ENCODE assay signal across 22 cellular contexts in genomic region chr17:19296786-19297778, GRCh38. TPM values are rescaled to one million over a fixed set of nuclear protein-coding genes. Genes with fewer than 3 reads are reported as not detected.
A peak's percentile ranks its signal among the peaks of the same experiment; 100 is the strongest.
DNase-seq lines count a peak whose midpoint lies in the region; ATAC-seq, FAIRE-seq and TF ChIP-seq lines count a peak whose summit lies in the region.
"Had no signal": no experiment of that assay in that cellular context is flagged by ENCODE, and none has a peak within 500 bp of the region (broad histone marks: within the 10 kb centered on the region; RNA-seq: fewer than 3 reads in every experiment).

No MANE protein-coding gene starts in this region.

- H3K36me3 ChIP-seq in cardiac muscle cell (no peaks in the 10 kb centered on the region), H1 (ENCODE audit: control insufficient read depth in 2 of 4, insufficient read depth in 4 of 4, low read length in 3 of 4) (no peaks in the 10 kb centered on the region), spleen (no peaks in the 10 kb centered on the region)

- peak in 1 of 2 donors; percentile 60 for DNase-seq in cardiac muscle cell (ENCODE audit: low read depth in 1 of 2, low spot score in 1 of 2)
- no peak for DNase-seq in left ventricle myocardium superior
- DNase-seq in RPMI8226 = peak; percentile 25
- DNase-seq in H1 (ENCODE audit: low read depth in 1 of 2, low spot score in 2 of 2) = no peak
- peak; percentile 24 for DNase-seq in spleen
- DNase-seq in activated CD8-positive, alpha-beta T cell treated with anti-CD3 and anti-CD28 coated beads, Interleukin-2, amount 10 ng/mL, durations not matched to agents 7 days and 5 days = no peak
- DNase-seq: activated CD4-positive, alpha-beta T cell treated with anti-CD3 and anti-CD28 coated beads, Interleukin-2, amount 50 U/mL, for 1 hour; activated naive CD4-positive, alpha-beta T cell treated with anti-CD3 and anti-CD28 coated beads, Interleukin-2, amount 10 ng/mL, durations not matched to agents 7 days and 5 days; aorta; GDM1; naive B cell; NCI-H1417 treated with DMSO at 0.1 percent for 48 hours; NCI-H2107; NCI-H446 treated with DMSO at 0.1 percent for 48 hours; stimulated activated CD8-positive, alpha-beta memory T cell treated with anti-CD3 and anti-CD28 coated beads, Interleukin-4, amount 100 ng/mL, for 48 hours; T-helper 9 cell had no signal

- H3K9ac ChIP-seq in H1 (replicated peaks in 1 of 4; ENCODE audit: extremely low read depth in 1 of 4, low read depth in 3 of 4, low read length in 3 of 4) = no peak overlapping the region

- H3K27ac ChIP-seq in cardiac muscle cell (peak overlapping the region; percentile 74), H1 (ENCODE audit: low read depth, low read length) (no peak overlapping the region), spleen (no peak overlapping the region)
- H3K27ac ChIP-seq: epithelial cell of prostate had no signal

- no peak overlapping the region for H2AFZ ChIP-seq in H1 (ENCODE audit: low read length)

- TF ChIP-seq POLR2A in H1 (IDR thresholded peaks at IDR 0.05; ENCODE audit: control extremely low read depth in 1 of 2, low read depth in 2 of 2, low read length in 2 of 2) (no peak), spleen (IDR thresholded peaks at IDR 0.05) (no peak)

- no peaks in the 10 kb centered on the region for H3K23me2 ChIP-seq in H1 (ENCODE audit: low read depth, low read length)

- H3K4me3 ChIP-seq in cardiac muscle cell (no peak overlapping the region), H1 (ENCODE audit: extremely low read depth in 1 of 4, insufficient read depth in 2 of 4, low read depth in 3 of 4, low read length in 4 of 4) (no peak overlapping the region), spleen (no peak overlapping the region)

- no peak overlapping the region for H2BK15ac ChIP-seq in H1 (ENCODE audit: low read length)

- H3K27me3 Mint-ChIP-seq in activated CD8-positive, alpha-beta T cell treated with anti-CD3 and anti-CD28 coated beads, Interleukin-2, amount 10 ng/mL, durations not matched to agents 7 days and 5 days (ENCODE audit: low read depth) = peaks cover 10% of the 10 kb centered on the region
- H3K27me3 Mint-ChIP-seq: B cell; central memory CD8-positive, alpha-beta T cell; IgD-negative memory B cell had no signal

- no peak overlapping the region for H3K56ac ChIP-seq in H1 (replicated peaks; ENCODE audit: insufficient read length, low read depth, low read length)

- ATAC-seq in left ventricle myocardium superior (no peak), GM18867 (IDR thresholded peaks at IDR 0.05; ENCODE audit: unreplicated experiment) (no peak), HG03521 (IDR thresholded peaks at IDR 0.05; ENCODE audit: unreplicated experiment) (no peak)
- no peak for ATAC-seq in activated CD8-positive, alpha-beta T cell treated with anti-CD3 and anti-CD28 coated beads, Interleukin-2, amount 10 ng/mL, durations not matched to agents 7 days and 5 days

- H3K4me1 ChIP-seq in cardiac muscle cell (ENCODE audit: low read depth) (peaks cover 35% of the 10 kb centered on the region), H1 (replicated peaks in 1 of 4; ENCODE audit: control insufficient read depth in 3 of 4, insufficient read depth in 4 of 4, low read length in 3 of 4) (peaks cover 0 to 4% (median 0%) of the 10 kb centered on the region in 4 experiments; a peak in 3 of 7 replicates), spleen (peaks cover 3 to 40% (median 10%) of the 10 kb centered on the region in 6 donors)

- CTCF ChIA-PET in H1 (lab: Charles Lee; ENCODE audit: partially characterized antibody) = interaction anchor here (0.5 to 1.8 kb wide), 2 partner anchors 19 to 126 kb away, joined by 4 to 5 read pairs; no protein-coding TSS in a partner anchor
- CTCF ChIA-PET in activated CD8-positive, alpha-beta T cell treated with anti-CD3 and anti-CD28 coated beads, Interleukin-2, amount 10 ng/mL, durations not matched to agents 7 days and 5 days (lab: Charles Lee) = interaction anchor here (0.8 to 1.5 kb wide), 2 partner anchors 41 to 150 kb away, joined by 3 read pairs; no protein-coding TSS in a partner anchor

- H3K27me3 ChIP-seq in cardiac muscle cell (no peaks in the 10 kb centered on the region), H1 (replicated peaks in 1 of 4; ENCODE audit: control insufficient read depth in 3 of 4, extremely low read depth in 1 of 4, insufficient read depth in 3 of 4, low read length in 3 of 4) (no peaks in the 10 kb centered on the region), spleen (replicated peaks in 1 of 7) (peaks cover 0 to 23% (median 0%) of the 10 kb centered on the region in 7 donors)

- 91% methylated on average over 11 of the region's 11 CpGs; no CpG with 5 or more reads in 1 of the 2 experiments for WGBS in H1 (ENCODE audit: extremely low coverage in 1 of 2, insufficient coverage in 1 of 2, insufficient read length in 1 of 2, insufficient replicate concordance in 2 of 2, low coverage in 1 of 2, low lambda C conversion rate in 2 of 2, missing lambda C conversion rate in 1 of 2), 2 experiments
- WGBS in spleen, 5 donors = 79 to 87% (median 85%) methylated on average over 11 of the region's 11 CpGs

- H4K8ac ChIP-seq in H1 (ENCODE audit: extremely low read depth, insufficient read depth, low read length) = peak overlapping the region; percentile 3; the same call in 1 of the 2 replicates

- no peak overlapping the region for H2BK20ac ChIP-seq in H1 (ENCODE audit: low read length)

- no peak overlapping the region for H2AK5ac ChIP-seq in H1 (ENCODE audit: low read depth, low read length)

- H3K18ac ChIP-seq in H1 (ENCODE audit: extremely low read depth, low read length) = no peak overlapping the region

- TF ChIP-seq CTCF in cardiac muscle cell (IDR thresholded peaks at IDR 0.05; ENCODE audit: low read depth, low read length) (no peak), H1 (IDR thresholded peaks at IDR 0.05; ENCODE audit: control extremely low read depth in 1 of 3, insufficient read depth in 1 of 3, low read depth in 1 of 3, low read length in 3 of 3) (no peak), spleen (IDR thresholded peaks at IDR 0.05 in 8 of 11, conservative IDR thresholded peaks at IDR 0.05 in 3 of 11) (no peak)

- peaks cover 9 to 16% of the 10 kb centered on the region in 2 experiments for H4K20me1 ChIP-seq in H1 (replicated peaks in 1 of 2; ENCODE audit: control insufficient read depth in 1 of 2, insufficient read depth in 2 of 2, low read length in 2 of 2)

- TF ChIP-seq RAD21 in H1 (IDR thresholded peaks at IDR 0.05 in 1 of 2, conservative IDR thresholded peaks at IDR 0.05 in 1 of 2; ENCODE audit: low read depth in 2 of 2, low read length in 2 of 2) = no peak

- no peaks in the 10 kb centered on the region for H3K9me3 Mint-ChIP-seq in activated CD8-positive, alpha-beta T cell treated with anti-CD3 and anti-CD28 coated beads, Interleukin-2, amount 10 ng/mL, durations not matched to agents 7 days and 5 days (ENCODE audit: insufficient read depth)
- H3K9me3 Mint-ChIP-seq: activated naive CD4-positive, alpha-beta T cell treated with anti-CD3 and anti-CD28 coated beads, Interleukin-2, amount 10 ng/mL, durations not matched to agents 7 days and 5 days; central memory CD8-positive, alpha-beta T cell; IgD-negative memory B cell; naive B cell had no signal

- intact Hi-C loops in left ventricle myocardium superior (cut with micrococcal nuclease) = no loop called here
- intact Hi-C loops in spleen (cut with DNase I; ENCODE audit: low total_unique reads) = no loop called here

- POLR2A ChIA-PET in H1 (lab: Charles Lee; ENCODE audit: partially characterized antibody) = interaction anchor here (1.0 kb wide), 1 partner anchor 11 kb away, joined by 4 read pairs; no protein-coding TSS in a partner anchor
- POLR2A ChIA-PET in activated CD8-positive, alpha-beta T cell treated with anti-CD3 and anti-CD28 coated beads, Interleukin-2, amount 10 ng/mL, durations not matched to agents 7 days and 5 days (lab: Charles Lee) = no interaction called here

- no peak overlapping the region for H3K4ac ChIP-seq in H1 (replicated peaks; ENCODE audit: insufficient read length, low read depth, low read length)

- no peak overlapping the region for H4K91ac ChIP-seq in H1 (replicated peaks; ENCODE audit: insufficient read length, low read length)

- no peak overlapping the region for H2BK120ac ChIP-seq in H1 (replicated peaks; ENCODE audit: low read depth, low read length)

- no peak overlapping the region for H3K4me2 ChIP-seq in H1 (ENCODE audit: insufficient read depth in 1 of 2, low read depth in 2 of 2, low read length in 2 of 2)

- H2BK5ac ChIP-seq in H1 (ENCODE audit: low read depth, low read length) = no peak overlapping the region; the same call in 1 of the 2 replicates

- no peak for TF ChIP-seq EP300 in H1 (IDR thresholded peaks at IDR 0.05; ENCODE audit: borderline replicate concordance in 1 of 2, low read depth in 2 of 2, low read length in 2 of 2)

- no peaks in the 10 kb centered on the region for H3K4me1 Mint-ChIP-seq in activated CD8-positive, alpha-beta T cell treated with anti-CD3 and anti-CD28 coated beads, Interleukin-2, amount 10 ng/mL, durations not matched to agents 7 days and 5 days (ENCODE audit: low read depth)
- H3K4me1 Mint-ChIP-seq: activated naive CD4-positive, alpha-beta T cell treated with anti-CD3 and anti-CD28 coated beads, Interleukin-2, amount 10 ng/mL, durations not matched to agents 7 days and 5 days; central memory CD8-positive, alpha-beta T cell had no signal

- peaks cover 0 to 6% of the 10 kb centered on the region in 2 experiments; a peak in 2 of 4 replicates for H3K79me2 ChIP-seq in H1 (ENCODE audit: control insufficient read depth in 1 of 2, insufficient read depth in 2 of 2, low read length in 2 of 2)

- no peak for FAIRE-seq in H1 (lab: Jason Lieb, UNC)

- no peak overlapping the region for H3K4me3 Mint-ChIP-seq in activated CD8-positive, alpha-beta T cell treated with anti-CD3 and anti-CD28 coated beads, Interleukin-2, amount 10 ng/mL, durations not matched to agents 7 days and 5 days
- H3K4me3 Mint-ChIP-seq: activated naive CD4-positive, alpha-beta T cell treated with anti-CD3 and anti-CD28 coated beads, Interleukin-2, amount 10 ng/mL, durations not matched to agents 7 days and 5 days; B cell; central memory CD8-positive, alpha-beta T cell; IgD-negative memory B cell; naive B cell had no signal

- no peak overlapping the region for H2BK12ac ChIP-seq in H1 (ENCODE audit: low read depth, low read length)

- H3K79me1 ChIP-seq in H1 (ENCODE audit: low read depth, low read length) = peaks cover 8% of the 10 kb centered on the region

- no peak overlapping the region for H3K27ac Mint-ChIP-seq in activated CD8-positive, alpha-beta T cell treated with anti-CD3 and anti-CD28 coated beads, Interleukin-2, amount 10 ng/mL, durations not matched to agents 7 days and 5 days
- H3K27ac Mint-ChIP-seq: activated naive CD4-positive, alpha-beta T cell treated with anti-CD3 and anti-CD28 coated beads, Interleukin-2, amount 10 ng/mL, durations not matched to agents 7 days and 5 days; B cell had no signal

- no peaks in the 10 kb centered on the region for H3K36me3 Mint-ChIP-seq in activated CD8-positive, alpha-beta T cell treated with anti-CD3 and anti-CD28 coated beads, Interleukin-2, amount 10 ng/mL, durations not matched to agents 7 days and 5 days (ENCODE audit: low read depth)
- H3K36me3 Mint-ChIP-seq: activated naive CD4-positive, alpha-beta T cell treated with anti-CD3 and anti-CD28 coated beads, Interleukin-2, amount 10 ng/mL, durations not matched to agents 7 days and 5 days; IgD-negative memory B cell had no signal

- no peak overlapping the region for H4K5ac ChIP-seq in H1 (ENCODE audit: insufficient read length, low read depth, low read length)

- H3K9me3 ChIP-seq in cardiac muscle cell (ENCODE audit: low read depth) = no peaks in the 10 kb centered on the region
- H3K9me3 ChIP-seq in H1 (ENCODE audit: insufficient read depth in 2 of 2, low read depth in 1 of 2, low read length in 1 of 2) = no peaks in the 10 kb centered on the region
- no peaks in the 10 kb centered on the region for H3K9me3 ChIP-seq in spleen

- H3K23ac ChIP-seq in H1 (ENCODE audit: insufficient read length) = no peak overlapping the region

- H3K14ac ChIP-seq in H1 (ENCODE audit: insufficient read length) = no peak overlapping the region

RNA-seq across cellular contexts. Expression of gene EPN2, which starts 59.9 kb away (rescaled TPM):
- 32.5 and 43.5 TPM in 2 replicates for total RNA-seq in cardiac muscle cell
- polyA plus RNA-seq in cardiac muscle cell = 45.5 and 75.9 TPM in 2 replicates
- total RNA-seq in left ventricle myocardium superior = 94.5 TPM
- 40.8 and 55.8 TPM in 2 replicates for total RNA-seq in H1 (2021; fragmentation: NEBNext Ultra II Directional; extraction: Animal tissue kit (Norgen Biotek cat#: 25700))
- polyA plus RNA-seq in H1 (2011; rRNA removed) = 28.7 and 39.3 TPM in 2 replicates
- 33.0 TPM for polyA plus RNA-seq in H1 (2011; cell fraction: cytosol; rRNA removed)
- polyA plus RNA-seq in H1 (2011; cell fraction: nucleus; rRNA removed) = 90.8 TPM
- polyA plus RNA-seq in H1 (2012, experiment 1 of 2) = 33.3 to 40.6 TPM (median 36.7 TPM) in 4 replicates
- polyA plus RNA-seq in H1 (2012, experiment 2 of 2) = 12.2 TPM
- 35.2 TPM for polyA plus RNA-seq in H1 (2013, experiment 1 of 2)
- 32.9 TPM for polyA plus RNA-seq in H1 (2013, experiment 2 of 2)
- 61.5 and 78.1 TPM in 2 replicates for polyA minus RNA-seq in H1 (2011; rRNA and poly(A)+ RNA removed)
- polyA minus RNA-seq in H1 (2011; cell fraction: cytosol; rRNA and poly(A)+ RNA removed) = 30.4 TPM
- polyA minus RNA-seq in H1 (2011; cell fraction: nucleus; rRNA and poly(A)+ RNA removed) = 51.2 TPM
- 10 to 100 TPM; 21.8 to 59.6 (median 38.5) TPM for total RNA-seq in spleen
- polyA plus RNA-seq in spleen = 10 to 100 TPM in 1 of 3 donors, 1 to 10 TPM in 2; 5.4 to 20.0 (median 5.9) TPM
- 1 to 10 TPM; 2.8 to 3.1 TPM for total RNA-seq in activated CD8-positive, alpha-beta T cell treated with anti-CD3 and anti-CD28 coated beads, Interleukin-2, amount 10 ng/mL, durations not matched to agents 7 days and 5 days

Comparison
In these comparisons a context has a peak if more than half of its experiments do, and no peak if none do; other contexts are left out.
1. DNase-seq: peak in RPMI8226 (single experiment) and spleen (single experiment); none in left ventricle myocardium superior (single experiment), H1 (0 of 2) and activated CD8-positive, alpha-beta T cell treated with anti-CD3 and anti-CD28 coated beads, Interleukin-2, amount 10 ng/mL, durations not matched to agents 7 days and 5 days (single experiment).